ENCODE assay signal across 8 cellular contexts in genomic region chr16:67326115-67326471, GRCh38. TPM values are rescaled to one million over a fixed set of nuclear protein-coding genes. Genes with fewer than 3 reads are reported as not detected.
DNase-seq lines count a peak whose midpoint lies in the region; ATAC-seq lines count a peak whose summit lies in the region.

No MANE protein-coding gene starts in this region.

- H3K4me1 ChIP-seq in skeletal muscle tissue (ENCODE audit: control insufficient read depth in 3 of 3, insufficient read depth in 3 of 3, low read length in 3 of 3) = peaks cover 5% of the 10 kb centered on the region in 3 donors

- H3K9ac ChIP-seq in skeletal muscle tissue (ENCODE audit: low read depth in 1 of 3, low read length in 3 of 3) = peak overlapping the region in 2 of 3 donors; percentile 57 to 69

- no peak for DNase-seq in H7
- no peak for DNase-seq in activated CD4-positive, alpha-beta memory T cell treated with anti-CD3 and anti-CD28 coated beads for 36 hours
- DNase-seq in amygdala (lab: John Stamatoyannopoulos, UW) = no peak
- no peak for DNase-seq in caudate nucleus (lab: John Stamatoyannopoulos, UW)

- peak overlapping the region; percentile 76 for H3K4me3 Mint-ChIP-seq in activated CD4-positive, alpha-beta memory T cell treated with anti-CD3 and anti-CD28 coated beads for 36 hours

- H3K27ac Mint-ChIP-seq in activated CD4-positive, alpha-beta memory T cell treated with anti-CD3 and anti-CD28 coated beads for 36 hours = no peak overlapping the region

- no peaks in the 10 kb centered on the region for H3K9me3 ChIP-seq in skeletal muscle tissue (ENCODE audit: control insufficient read depth in 3 of 3, low read length in 3 of 3)

- peaks cover 5% of the 10 kb centered on the region for H3K4me1 Mint-ChIP-seq in activated CD4-positive, alpha-beta memory T cell treated with anti-CD3 and anti-CD28 coated beads for 36 hours (ENCODE audit: low read depth)

- no peak for ATAC-seq in HG02610 (IDR thresholded peaks at IDR 0.05; ENCODE audit: unreplicated experiment)
- ATAC-seq in HG03432 (IDR thresholded peaks at IDR 0.05; ENCODE audit: unreplicated experiment) = no peak

- no peaks in the 10 kb centered on the region for H3K9me3 Mint-ChIP-seq in activated CD4-positive, alpha-beta memory T cell treated with anti-CD3 and anti-CD28 coated beads for 36 hours

- no peaks in the 10 kb centered on the region for H3K36me3 Mint-ChIP-seq in activated CD4-positive, alpha-beta memory T cell treated with anti-CD3 and anti-CD28 coated beads for 36 hours

- H3K27ac ChIP-seq in skeletal muscle tissue (ENCODE audit: low read depth, low read length) (no peak overlapping the region), caudate nucleus (ENCODE audit: low read depth, low read length) (no peak overlapping the region)

- POLR2A ChIA-PET in activated CD4-positive, alpha-beta memory T cell treated with anti-CD3 and anti-CD28 coated beads for 36 hours (lab: Charles Lee) = interaction anchor here (1.3 kb wide), 1 partner anchor 13 kb away, joined by 4 read pairs; no protein-coding TSS in a partner anchor

- H3K27me3 ChIP-seq in H7 (ENCODE audit: control insufficient read depth, insufficient read depth, low read length) (peaks cover 3% of the 10 kb centered on the region), skeletal muscle tissue (ENCODE audit: control insufficient read depth in 3 of 3, insufficient read depth in 3 of 3, low read length in 3 of 3) (peaks cover 17 to 25% (median 20%) of the 10 kb centered on the region in 3 donors)

- CTCF ChIA-PET in activated CD4-positive, alpha-beta memory T cell treated with anti-CD3 and anti-CD28 coated beads for 36 hours (lab: Charles Lee) = interaction anchor here (0.9 to 2.0 kb wide), 11 partner anchors 8 to 98 kb away, joined by 3 to 6 read pairs (median 4); no protein-coding TSS in a partner anchor

- H3K4me3 ChIP-seq in H7 (ENCODE audit: insufficient read depth, low read depth, low read length) (peak overlapping the region; percentile 58), iPS-11a (ENCODE audit: low read depth, low read length) (peak overlapping the region; percentile 43), skeletal muscle tissue (ENCODE audit: low read length in 3 of 3) (peak overlapping the region; percentile 41 to 56 (median 56))

- H3K27me3 Mint-ChIP-seq in activated CD4-positive, alpha-beta memory T cell treated with anti-CD3 and anti-CD28 coated beads for 36 hours = peaks cover 48% of the 10 kb centered on the region

- intact Hi-C loops in activated CD4-positive, alpha-beta memory T cell treated with anti-CD3 and anti-CD28 coated beads for 36 hours (cut with micrococcal nuclease) = no loop called here

- no peaks in the 10 kb centered on the region for H3K36me3 ChIP-seq in H7 (replicated peaks; ENCODE audit: control insufficient read depth, insufficient read depth, low read length)
- no peaks in the 10 kb centered on the region for H3K36me3 ChIP-seq in skeletal muscle tissue (ENCODE audit: control insufficient read depth in 3 of 3, insufficient read depth in 3 of 3, low read length in 3 of 3)

RNA-seq across cellular contexts. Expression of gene KCTD19, which starts 0.4 kb away (rescaled TPM):
- total RNA-seq in H7 (2014; rRNA removed; shearing (Covaris generic)) = 0.89 and 2.1 TPM in 2 replicates
- 1 to 10 TPM; 1.2 to 2.5 TPM for total RNA-seq in activated CD4-positive, alpha-beta memory T cell treated with anti-CD3 and anti-CD28 coated beads for 36 hours
- not detected for total RNA-seq in skeletal muscle tissue

RNA-seq across cellular contexts. Expression of gene LRRC36, which starts 0.5 kb away (rescaled TPM):
- total RNA-seq in H7 (2014; rRNA removed; shearing (Covaris generic)) = 0.44 TPM in 1 of 2 replicates, not detected in the other
- under 1 TPM; 0.63 to 1.00 TPM for total RNA-seq in activated CD4-positive, alpha-beta memory T cell treated with anti-CD3 and anti-CD28 coated beads for 36 hours
- total RNA-seq in skeletal muscle tissue = not detected

RNA-seq across cellular contexts. Expression of gene PLEKHG4, which starts 46.8 kb away (rescaled TPM):
- 9.6 and 15.0 TPM in 2 replicates for total RNA-seq in H7 (2014; rRNA removed; shearing (Covaris generic))
- 10 to 100 TPM; 22.7 to 24.6 TPM for total RNA-seq in activated CD4-positive, alpha-beta memory T cell treated with anti-CD3 and anti-CD28 coated beads for 36 hours
- total RNA-seq in skeletal muscle tissue = 7.3 TPM
